ENCODE assay signal across 13 cellular contexts in genomic region chr2:182920631-182921056, GRCh38. TPM values are rescaled to one million over a fixed set of nuclear protein-coding genes. Genes with fewer than 3 reads are reported as not detected.
DNase-seq lines count a peak whose midpoint lies in the region; ATAC-seq and TF ChIP-seq lines count a peak whose summit lies in the region.
"Had no signal": no experiment of that assay in that cellular context is flagged by ENCODE, and none has a peak within 500 bp of the region (broad histone marks: within the 10 kb centered on the region; RNA-seq: fewer than 3 reads in every experiment).

No MANE protein-coding gene starts in this region.

- no peak overlapping the region for H3K4me3 Mint-ChIP-seq in stimulated activated effector memory CD8-positive, alpha-beta T cell treated with anti-CD3 and anti-CD28 coated beads, Interleukin-12 subunit alpha, Interleukin-12 subunit beta, amount 100 ng/mL, for 72 hours
- H3K4me3 Mint-ChIP-seq: CD14-positive monocyte, H9 had no signal

- no peak for TF ChIP-seq CTCF in fibroblast of villous mesenchyme (IDR thresholded peaks at IDR 0.05; ENCODE audit: insufficient read depth, low read depth, low read length)

- H3K4me1 Mint-ChIP-seq in stimulated activated effector memory CD8-positive, alpha-beta T cell treated with anti-CD3 and anti-CD28 coated beads, Interleukin-12 subunit alpha, Interleukin-12 subunit beta, amount 100 ng/mL, for 72 hours = no peaks in the 10 kb centered on the region
- H3K4me1 Mint-ChIP-seq: CD14-positive monocyte had no signal

- DNase-seq in fibroblast of villous mesenchyme (ENCODE audit: low read depth) = peak; percentile 56
- no peak for DNase-seq in SW480 (ENCODE audit: low spot score)
- no peak for DNase-seq in stimulated activated effector memory CD8-positive, alpha-beta T cell treated with anti-CD3 and anti-CD28 coated beads, Interleukin-12 subunit alpha, Interleukin-12 subunit beta, amount 100 ng/mL, for 72 hours (ENCODE audit: low spot score in 2 of 2)
- no peak for DNase-seq in globus pallidus (ENCODE audit: low spot score)
- no peak for DNase-seq in putamen (ENCODE audit: low spot score)
- DNase-seq: H9, heart right ventricle, mesendoderm, NCI-H2029 treated with DMSO at 0.1 percent for 48 hours had no signal

- H3K9me3 Mint-ChIP-seq in stimulated activated effector memory CD8-positive, alpha-beta T cell treated with anti-CD3 and anti-CD28 coated beads, Interleukin-12 subunit alpha, Interleukin-12 subunit beta, amount 100 ng/mL, for 72 hours = no peaks in the 10 kb centered on the region
- H3K9me3 Mint-ChIP-seq: H9 had no signal

- ATAC-seq in GM18505 (IDR thresholded peaks at IDR 0.05; ENCODE audit: unreplicated experiment) = peak; percentile 71
- peak; percentile 48 for ATAC-seq in GM21381 (IDR thresholded peaks at IDR 0.05; ENCODE audit: unreplicated experiment)
- peak; percentile 52 for ATAC-seq in HG03095 (IDR thresholded peaks at IDR 0.05; ENCODE audit: unreplicated experiment)
- ATAC-seq in stimulated activated effector memory CD8-positive, alpha-beta T cell treated with anti-CD3 and anti-CD28 coated beads, Interleukin-12 subunit alpha, Interleukin-12 subunit beta, amount 100 ng/mL, for 72 hours = no peak

- H3K27ac Mint-ChIP-seq in stimulated activated effector memory CD8-positive, alpha-beta T cell treated with anti-CD3 and anti-CD28 coated beads, Interleukin-12 subunit alpha, Interleukin-12 subunit beta, amount 100 ng/mL, for 72 hours = no peak overlapping the region
- H3K27ac Mint-ChIP-seq: CD14-positive monocyte had no signal

- no peak overlapping the region for H3K4me3 ChIP-seq in fibroblast of villous mesenchyme (ENCODE audit: low read depth, low read length)
- H3K4me3 ChIP-seq: heart right ventricle had no signal

- H3K36me3 Mint-ChIP-seq in stimulated activated effector memory CD8-positive, alpha-beta T cell treated with anti-CD3 and anti-CD28 coated beads, Interleukin-12 subunit alpha, Interleukin-12 subunit beta, amount 100 ng/mL, for 72 hours = no peaks in the 10 kb centered on the region
- H3K36me3 Mint-ChIP-seq: CD14-positive monocyte had no signal

- TF ChIP-seq POLR2A in GM18505 (IDR thresholded peaks at IDR 0.05; ENCODE audit: borderline replicate concordance, extremely low read depth, insufficient read depth, insufficient read length) = no peak

RNA-seq across cellular contexts. Expression of gene FRZB, which starts 54.2 kb away (rescaled TPM):
- 0.32 and 0.43 TPM in 2 replicates for total RNA-seq in fibroblast of villous mesenchyme
